In genomic region chr1:186183970-186184628, GRCh38 we compare ENCODE assay signal across 8 cellular contexts.
A peak's percentile ranks its signal among the peaks of the same experiment; 100 is the strongest.
DNase-seq lines count a peak whose midpoint lies in the region; ATAC-seq and TF ChIP-seq lines count a peak whose summit lies in the region.

No MANE protein-coding gene starts in this region.

- POLR2A ChIA-PET in WTC11 (lab: Charles Lee), result no interaction called here

- H3K27ac Mint-ChIP-seq in stimulated activated naive B cell treated with anti-CD40 and anti-IgM and Interleukin-4, amounts not matched to agents 10 μg/mL and 1 μg/mL and 100 μg/mL, for 72 hours, result peak overlapping the region; percentile 21
- no peak overlapping the region for H3K27ac Mint-ChIP-seq in WTC11

- H3K4me3 ChIP-seq in spleen, result peak overlapping the region in 1 of 8 donors; percentile 31

- TF ChIP-seq CTCF in WTC11 (IDR thresholded peaks at IDR 0.05) (no peak), spleen (IDR thresholded peaks at IDR 0.05 in 8 of 11, conservative IDR thresholded peaks at IDR 0.05 in 3 of 11) (no peak)

- WGBS in spleen, 5 donors, result 24 to 32% (median 29%) methylated on average over 5 of the region's 5 CpGs

- TF ChIP-seq POLR2A in spleen (IDR thresholded peaks at IDR 0.05), result no peak

- no peaks in the 10 kb centered on the region for H3K9me3 Mint-ChIP-seq in stimulated activated naive B cell treated with anti-CD40 and anti-IgM and Interleukin-4, amounts not matched to agents 10 μg/mL and 1 μg/mL and 100 μg/mL, for 72 hours
- no peaks in the 10 kb centered on the region for H3K9me3 Mint-ChIP-seq in WTC11

- H3K4me3 Mint-ChIP-seq in stimulated activated naive B cell treated with anti-CD40 and anti-IgM and Interleukin-4, amounts not matched to agents 10 μg/mL and 1 μg/mL and 100 μg/mL, for 72 hours, result peak overlapping the region in 1 of 2 donors; percentile 33
- no peak overlapping the region for H3K4me3 Mint-ChIP-seq in WTC11

- peaks cover 0 to 6% (median 0%) of the 10 kb centered on the region in 6 donors for H3K36me3 ChIP-seq in spleen

- peaks cover 5 to 13% of the 10 kb centered on the region in 2 donors for H3K4me1 Mint-ChIP-seq in stimulated activated naive B cell treated with anti-CD40 and anti-IgM and Interleukin-4, amounts not matched to agents 10 μg/mL and 1 μg/mL and 100 μg/mL, for 72 hours
- H3K4me1 Mint-ChIP-seq in WTC11, result 0 out of 2 replicates have a peak, but pooled peaks cover 4% of the 10 kb centered on the region

- H3K27me3 ChIP-seq in spleen (replicated peaks in 1 of 7), result no peaks in the 10 kb centered on the region

- CTCF ChIA-PET in WTC11 (lab: Charles Lee), result no interaction called here

- peak; percentile 25 for DNase-seq in RPMI8226
- DNase-seq in stimulated activated naive B cell treated with anti-CD40 and anti-IgM and Interleukin-4, amounts not matched to agents 10 μg/mL and 1 μg/mL and 100 μg/mL, for 72 hours, result no peak
- no peak for DNase-seq in WTC11 (ENCODE audit: low spot score)
- no peak for DNase-seq in activated effector memory CD4-positive, alpha-beta T cell treated with anti-CD3 and anti-CD28 coated beads, Interleukin-2, amount 50 U/mL, for 16 hours
- no peak for DNase-seq in spleen
- no peak for DNase-seq in stimulated activated CD4-positive, alpha-beta T cell treated with anti-CD3 and anti-CD28 coated beads, Interleukin-15, amount 100 ng/mL, for 24 hours

- H3K9me3 ChIP-seq in spleen, result no peaks in the 10 kb centered on the region

- H3K36me3 Mint-ChIP-seq in stimulated activated naive B cell treated with anti-CD40 and anti-IgM and Interleukin-4, amounts not matched to agents 10 μg/mL and 1 μg/mL and 100 μg/mL, for 72 hours, result no peaks in the 10 kb centered on the region
- H3K36me3 Mint-ChIP-seq in WTC11, result no peaks in the 10 kb centered on the region

- H3K27me3 Mint-ChIP-seq in stimulated activated naive B cell treated with anti-CD40 and anti-IgM and Interleukin-4, amounts not matched to agents 10 μg/mL and 1 μg/mL and 100 μg/mL, for 72 hours, result peaks cover 0 to 5% of the 10 kb centered on the region in 2 donors
- no peaks in the 10 kb centered on the region for H3K27me3 Mint-ChIP-seq in WTC11 (ENCODE audit: low read depth)

- peak overlapping the region in 2 of 8 donors; percentile 12 to 51 for H3K27ac ChIP-seq in spleen

- peaks cover 0 to 11% (median 6%) of the 10 kb centered on the region in 6 donors for H3K4me1 ChIP-seq in spleen

- intact Hi-C loops in spleen (cut with DNase I; ENCODE audit: low total_unique reads), result no loop called here

- ATAC-seq in GM19324 (IDR thresholded peaks at IDR 0.05; ENCODE audit: low FRiP score, unreplicated experiment), result peak; percentile 56
- ATAC-seq in HG02938 (IDR thresholded peaks at IDR 0.05; ENCODE audit: unreplicated experiment), result peak; percentile 83
- ATAC-seq in stimulated activated naive B cell treated with anti-CD40 and anti-IgM and Interleukin-4, amounts not matched to agents 10 μg/mL and 1 μg/mL and 100 μg/mL, for 72 hours (replicated peaks), result peak; percentile 60 to 63
- no peak for ATAC-seq in WTC11

TF ChIP-seq in WTC11, 78 proteins besides CTCF, POLR2A, EP300 and RAD21 (continues in another document):
- TF ChIP-seq STAT6 (CRISPR knock-in tag; conservative IDR thresholded peaks at IDR 0.05; ENCODE audit: low read depth) (no peak), E2F4 (CRISPR knock-in tag; IDR thresholded peaks at IDR 0.05; ENCODE audit: borderline replicate concordance, low read depth) (no peak), MLX (CRISPR knock-in tag; IDR thresholded peaks at IDR 0.05) (no peak), PREB (CRISPR knock-in tag; IDR thresholded peaks at IDR 0.05; ENCODE audit: borderline replicate concordance) (no peak), ZBTB43 (CRISPR knock-in tag; IDR thresholded peaks at IDR 0.05) (no peak), ATF2 (CRISPR knock-in tag; IDR thresholded peaks at IDR 0.05; ENCODE audit: borderline replicate concordance, low read depth) (no peak), CREM (CRISPR knock-in tag; IDR thresholded peaks at IDR 0.05) (no peak), FOXK1 (CRISPR knock-in tag; IDR thresholded peaks at IDR 0.05) (no peak), ZNF317 (CRISPR knock-in tag; IDR thresholded peaks at IDR 0.05; ENCODE audit: borderline replicate concordance, low read depth) (no peak), RELA (CRISPR knock-in tag; IDR thresholded peaks at IDR 0.05; ENCODE audit: borderline replicate concordance) (no peak), TEAD4 (CRISPR knock-in tag; IDR thresholded peaks at IDR 0.05) (no peak), TEAD1 (CRISPR knock-in tag; IDR thresholded peaks at IDR 0.05) (no peak), ZBTB21 (CRISPR knock-in tag; IDR thresholded peaks at IDR 0.05; ENCODE audit: borderline replicate concordance) (no peak)
